Comparison of ENCODE assay signal across 2 cellular contexts in genomic region chr2:102238039-102238756, GRCh38.
TF ChIP-seq lines count a peak whose summit lies in the region.

No MANE protein-coding gene starts in this region.

TF ChIP-seq in A549, 52 proteins besides CTCF, POLR2A, EP300 and RAD21:
- TF ChIP-seq HDAC2 (IDR thresholded peaks at IDR 0.05) = no peak
- no peak for TF ChIP-seq CEBPB (IDR thresholded peaks at IDR 0.05)
- no peak for TF ChIP-seq RCOR1 (IDR thresholded peaks at IDR 0.05; ENCODE audit: low read depth, low read length)
- no peak for TF ChIP-seq BHLHE40 (IDR thresholded peaks at IDR 0.05; ENCODE audit: low read depth, low read length)
- TF ChIP-seq EHF (CRISPR knock-in tag; IDR thresholded peaks at IDR 0.05) = no peak
- no peak for TF ChIP-seq FOSB (CRISPR knock-in tag; IDR thresholded peaks at IDR 0.05)
- TF ChIP-seq GATA3 (IDR thresholded peaks at IDR 0.05; ENCODE audit: borderline replicate concordance) = no peak
- no peak for TF ChIP-seq MAFK (IDR thresholded peaks at IDR 0.05; ENCODE audit: partially characterized antibody)
- TF ChIP-seq E2F6 (IDR thresholded peaks at IDR 0.05; ENCODE audit: borderline replicate concordance, low read depth) = no peak
- no peak for TF ChIP-seq KDM5A (IDR thresholded peaks at IDR 0.05)
- no peak for TF ChIP-seq POLR2AphosphoS2 (conservative IDR thresholded peaks at IDR 0.05; ENCODE audit: low read length)
- TF ChIP-seq CHD4 (IDR thresholded peaks at IDR 0.05; ENCODE audit: borderline replicate concordance) = no peak

TF ChIP-seq in HepG2, 621 proteins besides CTCF, POLR2A, EP300 and RAD21 (continues in another document):
- peak; percentile 70; the same call in 1 of the 2 replicates for TF ChIP-seq MIER3 (CRISPR knock-in tag; IDR thresholded peaks at IDR 0.05; ENCODE audit: borderline replicate concordance)
- no peak for TF ChIP-seq TEAD2 (CRISPR knock-in tag; IDR thresholded peaks at IDR 0.05)
- 0 out of 2 replicates have a peak, but pooled peaks have one; percentile 31 for TF ChIP-seq ZNF878 (CRISPR knock-in tag; IDR thresholded peaks at IDR 0.05)
- TF ChIP-seq ZHX1 (CRISPR knock-in tag; IDR thresholded peaks at IDR 0.05; ENCODE audit: low read depth) = no peak
- TF ChIP-seq ZNF615 (CRISPR knock-in tag; IDR thresholded peaks at IDR 0.05; ENCODE audit: borderline replicate concordance) = 0 out of 2 replicates have a peak, but pooled peaks have one; percentile 65
- 0 out of 2 replicates have a peak, but pooled peaks have one; percentile 29 for TF ChIP-seq MEF2D (CRISPR knock-in tag; IDR thresholded peaks at IDR 0.05)
- no peak for TF ChIP-seq PITX1 (CRISPR knock-in tag; IDR thresholded peaks at IDR 0.05)
- TF ChIP-seq ZNF616 (CRISPR knock-in tag; IDR thresholded peaks at IDR 0.05; ENCODE audit: low read depth) = no peak
- no peak for TF ChIP-seq PRDM15 (CRISPR knock-in tag; IDR thresholded peaks at IDR 0.05)
- no peak for TF ChIP-seq ZFP82 (CRISPR knock-in tag; IDR thresholded peaks at IDR 0.05; ENCODE audit: borderline replicate concordance)
- no peak for TF ChIP-seq ZNF160 (CRISPR knock-in tag; IDR thresholded peaks at IDR 0.05)
- 0 out of 2 replicates have a peak, but pooled peaks have one; percentile 40 for TF ChIP-seq HBP1 (CRISPR knock-in tag; IDR thresholded peaks at IDR 0.05; ENCODE audit: low read depth)
- no peak for TF ChIP-seq ZNF792 (CRISPR knock-in tag; IDR thresholded peaks at IDR 0.05)
- no peak for TF ChIP-seq BHLHE40 (IDR thresholded peaks at IDR 0.05; ENCODE audit: low read length)
- TF ChIP-seq HNRNPK (IDR thresholded peaks at IDR 0.05; ENCODE audit: low read depth, low read length, poor library complexity, severe bottlenecking) = no peak
- no peak for TF ChIP-seq DRAP1 (CRISPR knock-in tag; IDR thresholded peaks at IDR 0.05)
- no peak for TF ChIP-seq LCORL (IDR thresholded peaks at IDR 0.05)
- no peak for TF ChIP-seq LCORL (CRISPR knock-in tag; IDR thresholded peaks at IDR 0.05)
- TF ChIP-seq CREB1 (IDR thresholded peaks at IDR 0.05) = peak; percentile 82
- peak; percentile 54; the same call in 1 of the 2 replicates for TF ChIP-seq CREB1 (CRISPR knock-in tag; IDR thresholded peaks at IDR 0.05)
- no peak for TF ChIP-seq REXO4 (CRISPR knock-in tag; IDR thresholded peaks at IDR 0.05; ENCODE audit: borderline replicate concordance)
- no peak for TF ChIP-seq PLRG1 (conservative IDR thresholded peaks at IDR 0.05)
- peak; percentile 33; the same call in 1 of the 2 replicates for TF ChIP-seq PAXIP1 (CRISPR knock-in tag; conservative IDR thresholded peaks at IDR 0.05)
- no peak for TF ChIP-seq TSC22D2 (CRISPR knock-in tag; IDR thresholded peaks at IDR 0.05; ENCODE audit: borderline replicate concordance)
- TF ChIP-seq PRMT3 (CRISPR knock-in tag; IDR thresholded peaks at IDR 0.05; ENCODE audit: borderline replicate concordance, low read depth) = no peak
- TF ChIP-seq ZMYM4 (CRISPR knock-in tag; IDR thresholded peaks at IDR 0.05) = 0 out of 2 replicates have a peak, but pooled peaks have one; percentile 27
- no peak for TF ChIP-seq PHB2 (IDR thresholded peaks at IDR 0.05; ENCODE audit: partially characterized antibody)
- no peak for TF ChIP-seq DNMT3B (CRISPR knock-in tag; conservative IDR thresholded peaks at IDR 0.05)
- TF ChIP-seq ARNT2 (CRISPR knock-in tag; IDR thresholded peaks at IDR 0.05; ENCODE audit: low read depth) = no peak
- no peak for TF ChIP-seq ZBTB34 (CRISPR knock-in tag; IDR thresholded peaks at IDR 0.05)
- TF ChIP-seq ZNF205 (CRISPR knock-in tag; IDR thresholded peaks at IDR 0.05) = no peak
- TF ChIP-seq ZNF777 (CRISPR knock-in tag; IDR thresholded peaks at IDR 0.05) = no peak
